Comparison of ENCODE assay signal across 8 cellular contexts in genomic region chr7:66591801-66592596, GRCh38. TPM values are rescaled to one million over a fixed set of nuclear protein-coding genes. Genes with fewer than 3 reads are reported as not detected.
DNase-seq lines count a peak whose midpoint lies in the region; ATAC-seq and TF ChIP-seq lines count a peak whose summit lies in the region.

No MANE protein-coding gene starts in this region.

- no peaks in the 10 kb centered on the region for H3K9me2 ChIP-seq in OCI-LY1 (ENCODE audit: low read depth, low read length)

- H2AFZ ChIP-seq in OCI-LY1 (ENCODE audit: low read length): no peak overlapping the region

- H3K4me3 ChIP-seq in OCI-LY1 (ENCODE audit: low read depth, low read length, poor library complexity, severe bottlenecking) (peak overlapping the region; percentile 76), esophagus (ENCODE audit: low read depth in 1 of 2, low read length in 2 of 2) (peak overlapping the region; percentile 75 to 97), mucosa of stomach (ENCODE audit: low read length) (peak overlapping the region; percentile 56)

- peaks cover 37% of the 10 kb centered on the region for H3K4me1 ChIP-seq in OCI-LY1 (ENCODE audit: insufficient read depth, low read length, severe bottlenecking)
- H3K4me1 ChIP-seq in esophagus (ENCODE audit: control insufficient read depth in 2 of 2, insufficient read depth in 2 of 2, low read length in 1 of 2): peaks cover 0 to 3% of the 10 kb centered on the region in 2 donors
- H3K4me1 ChIP-seq in mucosa of stomach (ENCODE audit: control insufficient read depth, insufficient read depth, low read length): peaks cover 7% of the 10 kb centered on the region

- TF ChIP-seq CTCF in OCI-LY1 (IDR thresholded peaks at IDR 0.05; ENCODE audit: low read length): no peak

- peak overlapping the region; percentile 76 for H3K9ac ChIP-seq in OCI-LY1 (ENCODE audit: low read length)
- peak overlapping the region; percentile 88 for H3K9ac ChIP-seq in mucosa of stomach (ENCODE audit: low read length)

- no peaks in the 10 kb centered on the region for H4K20me1 ChIP-seq in OCI-LY1 (ENCODE audit: insufficient read depth, low read length)

- H3K27me3 ChIP-seq in OCI-LY1 (ENCODE audit: insufficient read depth, low read length): no peaks in the 10 kb centered on the region
- H3K27me3 ChIP-seq in esophagus (ENCODE audit: control insufficient read depth in 1 of 2, insufficient read depth in 2 of 2, low read length in 2 of 2): no peaks in the 10 kb centered on the region
- H3K27me3 ChIP-seq in mucosa of stomach (ENCODE audit: control insufficient read depth, insufficient read depth, low read length): no peaks in the 10 kb centered on the region

- 0% methylated on average over 73 to 83 of the region's 83 CpGs for WGBS in esophagus, 2 donors

- peaks cover 8% of the 10 kb centered on the region for H3K36me3 ChIP-seq in OCI-LY1 (ENCODE audit: insufficient read depth, low read length)
- H3K36me3 ChIP-seq in esophagus (ENCODE audit: control insufficient read depth in 2 of 2, insufficient read depth in 2 of 2, low read length in 1 of 2): no peaks in the 10 kb centered on the region
- no peaks in the 10 kb centered on the region for H3K36me3 ChIP-seq in mucosa of stomach (ENCODE audit: control insufficient read depth, insufficient read depth, low read length)

- H3K27ac ChIP-seq in OCI-LY1 (ENCODE audit: low read depth, low read length, poor library complexity, severe bottlenecking): peak overlapping the region; percentile 44
- H3K27ac ChIP-seq in esophagus (ENCODE audit: low read depth in 2 of 2, low read length in 1 of 2): peak overlapping the region; percentile 99 to 100

- peak overlapping the region; percentile 64 for H3K4me2 ChIP-seq in OCI-LY1 (ENCODE audit: low read length)

- H3F3A ChIP-seq in OCI-LY1 (ENCODE audit: insufficient read depth, low read length): no peaks in the 10 kb centered on the region

- DNase-seq in DMS 273 treated with DMSO at 0.1 percent for 48 hours (lab: John Stamatoyannopoulos, UW) (peak; percentile 67), HuH-7 (ENCODE audit: low spot score) (peak; percentile 99)
- peak; percentile 89 for DNase-seq in activated T-cell treated with anti-CD3 and anti-CD28 coated beads, Interleukin-2, amount 50 U/mL, for 1 hour
- DNase-seq in stimulated activated CD8-positive, alpha-beta memory T cell treated with anti-CD3 and anti-CD28 coated beads, Interleukin-4, amount 100 ng/mL, for 48 hours: peak; percentile 94

- H3K79me2 ChIP-seq in OCI-LY1 (ENCODE audit: insufficient read depth, low read length): peaks cover 55% of the 10 kb centered on the region

- peak; percentile 98 for ATAC-seq in GM21526 (IDR thresholded peaks at IDR 0.05; ENCODE audit: low FRiP score, unreplicated experiment)

- H3K9me3 ChIP-seq in OCI-LY1 (ENCODE audit: low read length): peaks cover 4% of the 10 kb centered on the region; the same call in 1 of the 2 replicates
- H3K9me3 ChIP-seq in esophagus (ENCODE audit: control insufficient read depth in 2 of 2, insufficient read depth in 1 of 2, low read depth in 1 of 2, low read length in 1 of 2): no peaks in the 10 kb centered on the region
- H3K9me3 ChIP-seq in mucosa of stomach (ENCODE audit: control insufficient read depth, low read length): no peaks in the 10 kb centered on the region

RNA-seq across cellular contexts. Expression of gene KCTD7, which starts 36.7 kb away (rescaled TPM):
- polyA plus RNA-seq in esophagus: 1 to 10 TPM; 1.9 to 2.9 TPM

Comparison
In these comparisons a context has a peak if more than half of its experiments do, and no peak if none do; other contexts are left out.
1. Peak in every context shown above with its lines: DNase-seq, ATAC-seq, H3K4me3 ChIP-seq and H3K27ac ChIP-seq.